Comparison of ENCODE assay signal across 19 cellular contexts in genomic region chr10:125032474-125032873, GRCh38.
"Had no signal": no experiment of that assay in that cellular context is flagged by ENCODE, and none has a peak within 500 bp of the region (broad histone marks: within the 10 kb centered on the region; RNA-seq: fewer than 3 reads in every experiment).

No MANE protein-coding gene starts in this region.

- H3K36me3 Mint-ChIP-seq: T-cell had no signal

- H3K27me3 Mint-ChIP-seq: activated naive CD8-positive, alpha-beta T cell treated with anti-CD3 and anti-CD28 coated beads, Interleukin-2, amount 50 U/mL, for 24 hours had no signal

- ATAC-seq: activated naive CD8-positive, alpha-beta T cell treated with anti-CD3 and anti-CD28 coated beads, Interleukin-2, amount 50 U/mL, for 24 hours; sciatic nerve; T-cell had no signal

- H3K9me3 ChIP-seq: gastroesophageal sphincter, prostate gland, spleen, stomach, testis had no signal

- H3K36me3 ChIP-seq: prostate gland had no signal

- H3K9me3 Mint-ChIP-seq: activated naive CD4-positive, alpha-beta T cell treated with anti-CD3 and anti-CD28 coated beads for 36 hours; activated naive CD8-positive, alpha-beta T cell treated with anti-CD3 and anti-CD28 coated beads, Interleukin-2, amount 50 U/mL, for 24 hours; activated T-helper 2 cell treated with anti-CD3 and anti-CD28 coated beads, Interferon-gamma antibody, Interleukin-2, Interleukin-4, amounts not matched to agents 10 μg/mL and 5 μg/mL and 100 μg/mL, durations not matched to agents 14 hours and 24 hours and 36 hours; T-cell had no signal

- FAIRE-seq: islet of Langerhans, urothelium cell line had no signal

- H3K4me3 Mint-ChIP-seq: activated naive CD4-positive, alpha-beta T cell treated with anti-CD3 and anti-CD28 coated beads for 36 hours; activated naive CD8-positive, alpha-beta T cell treated with anti-CD3 and anti-CD28 coated beads, Interleukin-2, amount 50 U/mL, for 24 hours; T-cell had no signal

- H3K4me3 ChIP-seq: gastroesophageal sphincter, lung, prostate gland, spleen, stomach, testis had no signal

- DNase-seq: activated CD4-positive, alpha-beta T cell treated with anti-CD3 and anti-CD28 coated beads for 1 hour; activated CD4-positive, alpha-beta T cell treated with anti-CD3 and anti-CD28 coated beads, Interleukin-2, amount 50 U/mL, for 4 hours; activated naive CD4-positive, alpha-beta T cell treated with anti-CD3 and anti-CD28 coated beads for 36 hours; activated naive CD8-positive, alpha-beta T cell treated with anti-CD3 and anti-CD28 coated beads, Interleukin-2, amount 50 U/mL, for 24 hours; dermis blood vessel endothelial cell; nucleus accumbens; spleen; stimulated activated CD4-positive, alpha-beta T cell treated with anti-CD3 and anti-CD28 coated beads, Interleukin-2, amount 100 ng/mL, for 24 hours; stomach; T-cell; T-helper 9 cell; testis had no signal

- H3K27ac ChIP-seq: gastroesophageal sphincter, prostate gland, spleen, stomach, testis had no signal

- H3K4me1 Mint-ChIP-seq: activated naive CD8-positive, alpha-beta T cell treated with anti-CD3 and anti-CD28 coated beads, Interleukin-2, amount 50 U/mL, for 24 hours; T-cell had no signal

- H3K27ac Mint-ChIP-seq: activated naive CD4-positive, alpha-beta T cell treated with anti-CD3 and anti-CD28 coated beads for 36 hours; activated naive CD8-positive, alpha-beta T cell treated with anti-CD3 and anti-CD28 coated beads, Interleukin-2, amount 50 U/mL, for 24 hours; activated T-helper 2 cell treated with anti-CD3 and anti-CD28 coated beads, Interferon-gamma antibody, Interleukin-2, Interleukin-4, amounts not matched to agents 10 μg/mL and 5 μg/mL and 100 μg/mL, durations not matched to agents 14 hours and 24 hours and 36 hours had no signal

- H3K27me3 ChIP-seq: gastroesophageal sphincter, spleen, stomach, testis had no signal
